Comparison of ENCODE assay signal across 17 cellular contexts in genomic region chr12:52956987-52957386, GRCh38. TPM values are rescaled to one million over a fixed set of nuclear protein-coding genes. Genes with fewer than 3 reads are reported as not detected.
DNase-seq lines count a peak whose midpoint lies in the region; FAIRE-seq and TF ChIP-seq lines count a peak whose summit lies in the region.
"Had no signal": no experiment of that assay in that cellular context is flagged by ENCODE, and none has a peak within 500 bp of the region (broad histone marks: within the 10 kb centered on the region; RNA-seq: fewer than 3 reads in every experiment).

No MANE protein-coding gene starts in this region.

- no peak overlapping the region for H2BK12ac ChIP-seq in H9 (ENCODE audit: insufficient read length, low read depth, low read length)

- no peaks in the 10 kb centered on the region for H3K79me2 ChIP-seq in H9 (ENCODE audit: insufficient read depth, low read length)

- no peak overlapping the region for H2AK5ac ChIP-seq in H9 (ENCODE audit: insufficient read length, low read length)

- no peaks in the 10 kb centered on the region for H3K4me1 ChIP-seq in H9 (ENCODE audit: insufficient read depth, low read length)
- H3K4me1 ChIP-seq: left lung had no signal

- in situ Hi-C loops in astrocyte of the spinal cord (cut with HindIII; ENCODE audit: low sequenced_read_pairs) = no loop called here

- no peak overlapping the region for H3K18ac ChIP-seq in H9 (ENCODE audit: insufficient read length, low read depth, low read length)

- H4K8ac ChIP-seq in H9 (replicated peaks; ENCODE audit: insufficient read length, low read depth, low read length) = no peak overlapping the region

- no peak overlapping the region for H2BK15ac ChIP-seq in H9 (ENCODE audit: low read depth, low read length)

- H3K4me3 Mint-ChIP-seq in H9 = peak overlapping the region in 1 of 2 experiments; percentile 17; a peak in 1 of 5 replicates
- H3K4me3 Mint-ChIP-seq: activated naive CD8-positive, alpha-beta T cell; CD8-positive, alpha-beta T cell; stimulated activated naive B cell treated with anti-CD40 and anti-IgM and Interleukin-4, amounts not matched to agents 10 μg/mL and 1 μg/mL and 100 μg/mL, for 72 hours had no signal

- H2AFZ ChIP-seq in H9 (ENCODE audit: low read length) = no peak overlapping the region

- TF ChIP-seq POLR2A in H54 (IDR thresholded peaks at IDR 0.05; ENCODE audit: low read depth, low read length) = no peak

- no peak overlapping the region for H3K4me3 ChIP-seq in astrocyte of the spinal cord (ENCODE audit: low read depth, low read length)
- H3K4me3 ChIP-seq: left lung had no signal

- no peak overlapping the region for H3K4ac ChIP-seq in H9 (ENCODE audit: low read depth, low read length)

- no peak overlapping the region for H3K56ac ChIP-seq in H9 (ENCODE audit: insufficient read length, low read depth, low read length)

- H3K36me3 Mint-ChIP-seq in H9 (ENCODE audit: insufficient read depth in 1 of 3, low read depth in 3 of 3) = peaks cover 9 to 14% (median 12%) of the 10 kb centered on the region in 3 experiments; a peak in 6 of 7 replicates
- H3K36me3 Mint-ChIP-seq: activated naive CD8-positive, alpha-beta T cell; CD8-positive, alpha-beta T cell had no signal

- H3K23ac ChIP-seq in H9 (ENCODE audit: insufficient read length, low read depth, low read length) = no peak overlapping the region

- H2BK5ac ChIP-seq in H9 (ENCODE audit: insufficient read length, low read length) = no peak overlapping the region

- H4K91ac ChIP-seq in H9 (ENCODE audit: insufficient read length, low read depth, low read length) = no peak overlapping the region

- no peak overlapping the region for H2BK20ac ChIP-seq in H9 (ENCODE audit: low read depth, low read length, poor library complexity, severe bottlenecking)

- no peaks in the 10 kb centered on the region for H3K27me3 ChIP-seq in H9 (ENCODE audit: insufficient read depth, low read length)

- DNase-seq in COR-L47 (lab: John Stamatoyannopoulos, UW) = peak; percentile 54
- DNase-seq in H9 = no peak
- DNase-seq in NCI-H226 = peak; percentile 61
- DNase-seq in astrocyte of the spinal cord (ENCODE audit: low read depth, low spot score) = peak; percentile 33
- DNase-seq in OCI-M1 (lab: John Stamatoyannopoulos, UW) = no peak
- no peak for DNase-seq in stimulated activated CD4-positive, alpha-beta T cell treated with anti-CD3 and anti-CD28 coated beads, Interleukin-4, amount 100 ng/mL, for 1 hour
- DNase-seq in putamen (ENCODE audit: low spot score) = no peak
- DNase-seq in H54 (ENCODE audit: insufficient read length, low spot score) = no peak
- DNase-seq: activated CD4-positive, alpha-beta T cell treated with anti-CD3 and anti-CD28 coated beads, Interleukin-2, amount 50 U/mL, for 48 hours; CD8-positive, alpha-beta T cell; effector CD4-positive, alpha-beta T cell; glutamatergic neuron; left lung; MV-4-11; nucleus accumbens; stimulated activated naive B cell treated with anti-CD40 and anti-IgM and Interleukin-4, amounts not matched to agents 10 μg/mL and 1 μg/mL and 100 μg/mL, for 72 hours had no signal

- no peaks in the 10 kb centered on the region for H3K79me1 ChIP-seq in H9 (ENCODE audit: insufficient read depth, low read depth, low read length, poor library complexity, severe bottlenecking)

- H3K4me1 Mint-ChIP-seq in H9 = peaks cover 8 to 9% of the 10 kb centered on the region in 2 experiments; a peak in 3 of 4 replicates

- H3K9me3 Mint-ChIP-seq in H9 = no peaks in the 10 kb centered on the region
- H3K9me3 Mint-ChIP-seq: CD8-positive, alpha-beta T cell; stimulated activated naive B cell treated with anti-CD40 and anti-IgM and Interleukin-4, amounts not matched to agents 10 μg/mL and 1 μg/mL and 100 μg/mL, for 72 hours had no signal

- no peaks in the 10 kb centered on the region for H4K20me1 ChIP-seq in H9 (ENCODE audit: control insufficient read depth, insufficient read depth, insufficient read length)

- WGBS in H9 (ENCODE audit: extremely low coverage, insufficient read length, low lambda C conversion rate) = no CpG with 5 or more reads among the region's 5 CpGs

- H3K9ac ChIP-seq in H9 (ENCODE audit: extremely low read depth, insufficient read length, low read length) = no peak overlapping the region

- no peak overlapping the region for H4K5ac ChIP-seq in H9 (ENCODE audit: insufficient read length, low read depth, low read length)

- no peak overlapping the region for H3T11ph ChIP-seq in H9 (ENCODE audit: low read length)

- H3K27me3 Mint-ChIP-seq in H9 (ENCODE audit: low read depth) = no peaks in the 10 kb centered on the region; the same call in none of the 2 replicates
- H3K27me3 Mint-ChIP-seq: activated naive CD8-positive, alpha-beta T cell had no signal

- peak overlapping the region in 2 of 3 experiments; percentile 18 to 81; a peak in 1 of 7 replicates for H3K27ac Mint-ChIP-seq in H9
- H3K27ac Mint-ChIP-seq: activated naive CD8-positive, alpha-beta T cell; CD8-positive, alpha-beta T cell; stimulated activated naive B cell treated with anti-CD40 and anti-IgM and Interleukin-4, amounts not matched to agents 10 μg/mL and 1 μg/mL and 100 μg/mL, for 72 hours had no signal

- no peak overlapping the region for H3K27ac ChIP-seq in H9 (ENCODE audit: insufficient read length, low read depth, low read length)
- H3K27ac ChIP-seq: left lung had no signal

- no peaks in the 10 kb centered on the region for H3K9me3 ChIP-seq in H9 (ENCODE audit: control insufficient read depth, low read depth, low read length)
- H3K9me3 ChIP-seq: left lung had no signal

- H3K23me2 ChIP-seq in H9 (ENCODE audit: insufficient read length, low read depth, low read length, poor library complexity, severe bottlenecking) = no peaks in the 10 kb centered on the region

- FAIRE-seq in H54 (lab: Jason Lieb, UNC) = no peak

- H3K14ac ChIP-seq in H9 (ENCODE audit: insufficient read depth, low read length) = no peak overlapping the region

- no peak overlapping the region for H2BK120ac ChIP-seq in H9 (ENCODE audit: low read depth, low read length, poor library complexity, severe bottlenecking)

- H3K4me2 ChIP-seq in H9 (ENCODE audit: insufficient read depth, insufficient read length, low read length) = no peak overlapping the region

- TF ChIP-seq CTCF in H9 (conservative IDR thresholded peaks at IDR 0.05) (no peak), astrocyte of the spinal cord (IDR thresholded peaks at IDR 0.05; ENCODE audit: low read depth, low read length) (no peak)

RNA-seq across cellular contexts. Expression of gene KRT18, which starts 8.1 kb away (rescaled TPM):
- total RNA-seq in H9 (2021) = 245 and 263 TPM in 2 replicates

RNA-seq across cellular contexts. Expression of gene EIF4B, which starts 49.3 kb away (rescaled TPM):
- 713 and 723 TPM in 2 replicates for total RNA-seq in H9 (2021)

RNA-seq across cellular contexts. Expression of gene KRT8, which starts 52.1 kb away (rescaled TPM):
- total RNA-seq in H9 (2021) = 244 and 247 TPM in 2 replicates

Comparison
In these comparisons a context has a peak if more than half of its experiments do, and no peak if none do; other contexts are left out.
1. DNase-seq: peak in COR-L47 (single experiment), NCI-H226 (single experiment) and astrocyte of the spinal cord (single experiment); none in H9 (single experiment), OCI-M1 (single experiment), stimulated activated CD4-positive, alpha-beta T cell treated with anti-CD3 and anti-CD28 coated beads, Interleukin-4, amount 100 ng/mL, for 1 hour (single experiment), putamen (single experiment) and H54 (single experiment).